In the genomic region with DNA sequence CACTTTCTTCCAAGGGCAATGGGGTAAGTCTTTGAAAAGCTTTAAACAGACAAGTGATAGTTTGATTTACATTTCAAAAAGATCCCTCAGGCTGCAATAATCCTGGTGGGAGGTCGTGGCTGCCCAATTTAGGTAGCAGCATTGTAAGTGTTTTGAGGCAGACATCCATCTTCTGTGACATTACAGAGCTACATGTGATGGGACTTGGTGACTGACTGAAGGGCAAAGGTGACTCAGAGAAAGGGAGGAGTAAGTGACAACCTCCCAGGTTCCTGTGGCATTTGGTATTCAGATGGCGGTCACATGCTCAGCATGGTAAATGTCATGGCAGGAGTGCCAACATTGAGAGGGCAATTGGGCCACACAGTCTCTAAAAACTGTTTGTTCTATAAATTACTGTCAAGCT, we compare ENCODE assay signal across 10 cellular contexts. TPM values are rescaled to one million over a fixed set of nuclear protein-coding genes. Genes with fewer than 3 reads are reported as not detected.
DNase-seq lines count a peak whose midpoint lies in the region; ATAC-seq and TF ChIP-seq lines count a peak whose summit lies in the region.
"Had no signal": no experiment of that assay in that cellular context is flagged by ENCODE, and none has a peak within 500 bp of the region (broad histone marks: within the 10 kb centered on the region; RNA-seq: fewer than 3 reads in every experiment).

No MANE protein-coding gene starts in this region.

- peak; percentile 70 for ATAC-seq in esophagus mucosa
- ATAC-seq: sciatic nerve had no signal

- POLR2A ChIA-PET in HEK293T (lab: Yijun Ruan, JAX): interaction anchor here (1.2 kb wide), 1 partner anchor 26 kb away, joined by 4 read pairs; a partner anchor contains a TSS

- TF ChIP-seq CTCF in esophagus squamous epithelium (IDR thresholded peaks at IDR 0.05): no peak

- DNase-seq in HEK293T (ENCODE audit: extremely low spot score): no peak
- DNase-seq in activated CD4-positive, alpha-beta T cell treated with anti-CD3 and anti-CD28 coated beads, Interleukin-2, amount 50 U/mL, for 4 hours: peak; percentile 46 to 48
- DNase-seq in stimulated activated CD4-positive, alpha-beta T cell treated with anti-CD3 and anti-CD28 coated beads, Interleukin-4, amount 100 ng/mL, for 24 hours: peak; percentile 57
- no peak for DNase-seq in esophagus squamous epithelium (lab: John Stamatoyannopoulos, UW)
- DNase-seq in NCI-H510A (lab: John Stamatoyannopoulos, UW): no peak
- no peak for DNase-seq in glomerular visceral epithelial cell (ENCODE audit: extremely low spot score)
- DNase-seq in hepatic stellate cell (ENCODE audit: low spot score): no peak

- peak overlapping the region in 2 of 4 donors; percentile 23 to 40 for H3K27ac ChIP-seq in esophagus squamous epithelium
- H3K27ac ChIP-seq: epithelial cell of prostate had no signal

- TF ChIP-seq POLR2A in esophagus squamous epithelium (IDR thresholded peaks at IDR 0.05): no peak

- intact Hi-C loops in esophagus squamous epithelium (cut with DNase I): no loop called here

- no peaks in the 10 kb centered on the region for H3K9me3 ChIP-seq in esophagus squamous epithelium

- no peaks in the 10 kb centered on the region for H3K27me3 ChIP-seq in esophagus squamous epithelium

- H3K36me3 ChIP-seq in esophagus squamous epithelium: peaks cover 0 to 3% (median 0%) of the 10 kb centered on the region in 3 donors

- H3K4me3 ChIP-seq in esophagus squamous epithelium: no peak overlapping the region

- CTCF ChIA-PET in HEK293T (lab: Yijun Ruan, JAX): no interaction called here

- peaks cover 16 to 75% (median 41%) of the 10 kb centered on the region in 3 donors for H3K4me1 ChIP-seq in esophagus squamous epithelium

- WGBS in esophagus squamous epithelium, 2 donors: 38 to 54% methylated on average over 2 of the region's 2 CpGs

TF ChIP-seq in HEK293T, 16 proteins besides CTCF, POLR2A, EP300 and RAD21:
- TF ChIP-seq ARNT (IDR thresholded peaks at IDR 0.05): no peak
- no peak for TF ChIP-seq L3MBTL2 (conservative IDR thresholded peaks at IDR 0.05)
- TF ChIP-seq HDGF (IDR thresholded peaks at IDR 0.05; ENCODE audit: borderline replicate concordance): no peak
- TF ChIP-seq, protein P1, sequence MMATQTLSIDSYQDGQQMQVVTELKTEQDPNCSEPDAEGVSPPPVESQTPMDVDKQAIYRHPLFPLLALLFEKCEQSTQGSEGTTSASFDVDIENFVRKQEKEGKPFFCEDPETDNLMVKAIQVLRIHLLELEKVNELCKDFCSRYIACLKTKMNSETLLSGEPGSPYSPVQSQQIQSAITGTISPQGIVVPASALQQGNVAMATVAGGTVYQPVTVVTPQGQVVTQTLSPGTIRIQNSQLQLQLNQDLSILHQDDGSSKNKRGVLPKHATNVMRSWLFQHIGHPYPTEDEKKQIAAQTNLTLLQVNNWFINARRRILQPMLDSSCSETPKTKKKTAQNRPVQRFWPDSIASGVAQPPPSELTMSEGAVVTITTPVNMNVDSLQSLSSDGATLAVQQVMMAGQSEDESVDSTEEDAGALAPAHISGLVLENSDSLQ (IDR thresholded peaks at IDR 0.05): peak; percentile 94
- no peak for TF ChIP-seq FOXK2 (IDR thresholded peaks at IDR 0.05)
- no peak for TF ChIP-seq FOXA1 (IDR thresholded peaks at IDR 0.05)
- no peak for TF ChIP-seq SP1 (IDR thresholded peaks at IDR 0.05)

RNA-seq across cellular contexts. Expression of a gene that starts 26.5 kb away (rescaled TPM):
- 191 TPM for total RNA-seq in esophagus mucosa
- total RNA-seq in esophagus squamous epithelium: 100 to 1,000 TPM; 137 to 229 (median 176) TPM

Comparison
In these comparisons a context has a peak if more than half of its experiments do, and no peak if none do; other contexts are left out.
1. DNase-seq: peak in activated CD4-positive, alpha-beta T cell treated with anti-CD3 and anti-CD28 coated beads, Interleukin-2, amount 50 U/mL, for 4 hours (2 of 2) and stimulated activated CD4-positive, alpha-beta T cell treated with anti-CD3 and anti-CD28 coated beads, Interleukin-4, amount 100 ng/mL, for 24 hours (single experiment); none in HEK293T (single experiment), esophagus squamous epithelium (single experiment), NCI-H510A (single experiment), glomerular visceral epithelial cell (single experiment) and hepatic stellate cell (single experiment).